ENCODE assay signal across 21 cellular contexts in the genomic region with DNA sequence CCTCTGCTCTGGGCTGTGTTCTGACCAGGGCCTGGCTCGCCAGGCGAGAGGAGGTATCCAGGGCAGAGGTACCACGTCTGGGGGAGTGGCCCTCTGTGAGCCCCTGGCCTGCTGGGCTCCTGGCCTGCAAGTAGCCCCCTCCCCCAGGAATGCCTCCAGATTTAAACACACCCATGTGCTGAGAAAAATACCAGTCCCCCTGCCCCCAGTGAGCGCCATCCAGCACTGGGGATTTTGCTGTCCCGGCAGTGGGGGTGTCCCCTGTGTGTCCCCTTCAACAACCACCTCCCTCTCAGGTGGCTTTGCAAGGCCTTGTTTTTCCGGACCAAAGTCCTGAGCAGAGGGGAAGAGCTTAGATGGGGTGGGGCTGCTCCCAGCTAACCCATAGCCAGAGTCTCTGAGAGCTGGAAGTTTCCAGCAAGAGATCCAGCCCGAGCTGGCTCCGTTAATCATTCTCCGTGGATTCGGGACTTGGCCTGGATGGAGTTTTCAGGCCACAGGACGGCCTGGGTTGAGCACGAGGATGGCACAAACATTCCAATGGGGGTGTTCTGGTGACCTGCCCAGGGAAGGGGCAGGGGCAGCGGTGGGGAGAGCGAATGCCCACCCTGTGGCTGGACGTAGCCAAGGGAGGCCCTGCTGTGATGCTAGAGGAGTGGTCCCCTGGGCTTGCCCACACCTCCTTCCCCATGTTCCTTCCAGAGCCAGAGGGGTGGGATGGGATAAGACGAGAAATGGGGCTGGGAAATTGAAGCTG. TPM values are rescaled to one million over a fixed set of nuclear protein-coding genes. Genes with fewer than 3 reads are reported as not detected.
"Had no signal": no experiment of that assay in that cellular context is flagged by ENCODE, and none has a peak within 500 bp of the region (broad histone marks: within the 10 kb centered on the region; RNA-seq: fewer than 3 reads in every experiment).

No MANE protein-coding gene starts in this region.

- DNase-seq: activated CD4-positive, alpha-beta T cell treated with anti-CD3 and anti-CD28 coated beads, Interleukin-2, amount 50 U/mL, for 48 hours; activated CD4-positive, CD25-positive, alpha-beta regulatory T cell treated with anti-CD3 and anti-CD28 coated beads, Interleukin-2, amount 50 U/mL, for 72 hours; activated gamma-delta T cell treated with Interleukin-2 at 50 U/mL for 16 hours; activated naive CD8-positive, alpha-beta T cell treated with anti-CD3 and anti-CD28 coated beads, Interleukin-2, amount 10 ng/mL, durations not matched to agents 7 days and 5 days; activated T-cell treated with anti-CD3 and anti-CD28 coated beads, Interleukin-2, amount 50 U/mL, for 72 hours; anterior cingulate cortex; dorsolateral prefrontal cortex; naive B cell; stimulated activated CD4-positive, alpha-beta T cell treated with anti-CD3 and anti-CD28 coated beads, Interleukin-2, amount 100 ng/mL, for 48 hours; stimulated activated CD8-positive, alpha-beta memory T cell treated with anti-CD3 and anti-CD28 coated beads, Interleukin-4, amount 100 ng/mL, for 48 hours; stimulated activated naive CD8-positive, alpha-beta T cell treated with anti-CD3 and anti-CD28 coated beads, Interleukin-15, amount 100 ng/mL, for 72 hours; SW 1271; thyroid gland had no signal

- H3K4me3 Mint-ChIP-seq: activated naive CD8-positive, alpha-beta T cell treated with anti-CD3 and anti-CD28 coated beads, Interleukin-2, amount 10 ng/mL, durations not matched to agents 7 days and 5 days; activated T-cell treated with anti-CD3 and anti-CD28 coated beads, Interleukin-2, amount 50 U/mL, for 72 hours; naive B cell; stimulated activated naive CD8-positive, alpha-beta T cell treated with anti-CD3 and anti-CD28 coated beads, Interleukin-15, amount 100 ng/mL, for 72 hours; T-helper 2 cell treated with Interferon-gamma antibody and Interleukin-4, amounts not matched to agents 5 μg/mL and 100 μg/mL, for 36 hours had no signal

- H3K4me1 Mint-ChIP-seq: stimulated activated naive CD8-positive, alpha-beta T cell treated with anti-CD3 and anti-CD28 coated beads, Interleukin-15, amount 100 ng/mL, for 72 hours had no signal

- H3K4me1 ChIP-seq: breast epithelium, left lung, right atrium auricular region, vagina had no signal

- H3K9me3 Mint-ChIP-seq: activated T-cell treated with anti-CD3 and anti-CD28 coated beads, Interleukin-2, amount 50 U/mL, for 72 hours; stimulated activated naive CD8-positive, alpha-beta T cell treated with anti-CD3 and anti-CD28 coated beads, Interleukin-15, amount 100 ng/mL, for 72 hours; T-helper 2 cell treated with Interferon-gamma antibody and Interleukin-4, amounts not matched to agents 5 μg/mL and 100 μg/mL, for 36 hours had no signal

- H3K27ac ChIP-seq: breast epithelium, dorsolateral prefrontal cortex, esophagus muscularis mucosa, left lung, neutrophil, right atrium auricular region, thyroid gland, vagina had no signal

- H3K36me3 ChIP-seq: breast epithelium, esophagus muscularis mucosa, left lung, neutrophil, right atrium auricular region, thyroid gland, vagina had no signal

- ATAC-seq: activated T-cell treated with anti-CD3 and anti-CD28 coated beads, Interleukin-2, amount 50 U/mL, for 72 hours; left lung; stimulated activated naive CD8-positive, alpha-beta T cell treated with anti-CD3 and anti-CD28 coated beads, Interleukin-15, amount 100 ng/mL, for 72 hours had no signal

- H3K9me3 ChIP-seq: left lung, neutrophil, thyroid gland, vagina had no signal

- H3K36me3 Mint-ChIP-seq: activated naive CD8-positive, alpha-beta T cell treated with anti-CD3 and anti-CD28 coated beads, Interleukin-2, amount 10 ng/mL, durations not matched to agents 7 days and 5 days had no signal

- H3K27me3 ChIP-seq: right atrium auricular region, thyroid gland, vagina had no signal

- H3K27ac Mint-ChIP-seq: activated naive CD8-positive, alpha-beta T cell treated with anti-CD3 and anti-CD28 coated beads, Interleukin-2, amount 10 ng/mL, durations not matched to agents 7 days and 5 days; activated T-cell treated with anti-CD3 and anti-CD28 coated beads, Interleukin-2, amount 50 U/mL, for 72 hours; naive B cell; T-helper 2 cell treated with Interferon-gamma antibody and Interleukin-4, amounts not matched to agents 5 μg/mL and 100 μg/mL, for 36 hours had no signal

- H3K4me3 ChIP-seq: breast epithelium, dorsolateral prefrontal cortex, esophagus muscularis mucosa, left lung, right atrium auricular region, thyroid gland, vagina had no signal

RNA-seq across cellular contexts. Expression of a gene that starts 29.0 kb away (rescaled TPM):
- total RNA-seq: activated naive CD8-positive, alpha-beta T cell treated with anti-CD3 and anti-CD28 coated beads, Interleukin-2, amount 10 ng/mL, durations not matched to agents 7 days and 5 days; activated T-cell treated with anti-CD3 and anti-CD28 coated beads, Interleukin-2, amount 50 U/mL, for 72 hours; fibroblast of villous mesenchyme; left lung had no signal

RNA-seq across cellular contexts. Expression of a gene that starts 30.3 kb away (rescaled TPM):
- total RNA-seq: fibroblast of villous mesenchyme, right atrium auricular region had no signal
